1 cellular context compared by ENCODE assay signal in genomic region chr4:111775908-111776307, GRCh38.
TF ChIP-seq lines count a peak whose summit lies in the region.

No MANE protein-coding gene starts in this region.

TF ChIP-seq in H1, 55 proteins besides CTCF, POLR2A, EP300 and RAD21:
- no peak for TF ChIP-seq RNF2 (IDR thresholded peaks at IDR 0.05; ENCODE audit: borderline replicate concordance, low read depth, low read length, missing control alignments, poor library complexity, severe bottlenecking)
- TF ChIP-seq BACH1 (IDR thresholded peaks at IDR 0.05; ENCODE audit: low read length): no peak
- TF ChIP-seq, protein P1, sequence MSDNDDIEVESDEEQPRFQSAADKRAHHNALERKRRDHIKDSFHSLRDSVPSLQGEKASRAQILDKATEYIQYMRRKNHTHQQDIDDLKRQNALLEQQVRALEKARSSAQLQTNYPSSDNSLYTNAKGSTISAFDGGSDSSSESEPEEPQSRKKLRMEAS (IDR thresholded peaks at IDR 0.05): no peak
- no peak for TF ChIP-seq ATF3 (IDR thresholded peaks at IDR 0.05; ENCODE audit: insufficient read depth, low read depth, low read length)
- no peak for TF ChIP-seq SP2 (IDR thresholded peaks at IDR 0.05; ENCODE audit: low read length)
- no peak for TF ChIP-seq CREB1 (IDR thresholded peaks at IDR 0.05)
- TF ChIP-seq GABPA (IDR thresholded peaks at IDR 0.05; ENCODE audit: borderline replicate concordance, insufficient read depth, low read length): no peak
- no peak for TF ChIP-seq CHD1 (IDR thresholded peaks at IDR 0.05; ENCODE audit: low read depth, low read length)
- no peak for TF ChIP-seq EGR1 (IDR thresholded peaks at IDR 0.05; ENCODE audit: borderline replicate concordance, low read depth, low read length)
- TF ChIP-seq CTBP2 (IDR thresholded peaks at IDR 0.05; ENCODE audit: borderline replicate concordance, insufficient read depth, insufficient read length, low read length): no peak
- no peak for TF ChIP-seq TAF7 (optimal IDR thresholded peaks at IDR 0.05; ENCODE audit: borderline replicate concordance, low read depth, low read length)
- no peak for TF ChIP-seq TBP (IDR thresholded peaks at IDR 0.05; ENCODE audit: low read depth, low read length)
- no peak for TF ChIP-seq RBBP5 (IDR thresholded peaks at IDR 0.05; ENCODE audit: borderline replicate concordance, low read depth, low read length)
